Comparison of ENCODE assay signal across 19 cellular contexts in the genomic region with DNA sequence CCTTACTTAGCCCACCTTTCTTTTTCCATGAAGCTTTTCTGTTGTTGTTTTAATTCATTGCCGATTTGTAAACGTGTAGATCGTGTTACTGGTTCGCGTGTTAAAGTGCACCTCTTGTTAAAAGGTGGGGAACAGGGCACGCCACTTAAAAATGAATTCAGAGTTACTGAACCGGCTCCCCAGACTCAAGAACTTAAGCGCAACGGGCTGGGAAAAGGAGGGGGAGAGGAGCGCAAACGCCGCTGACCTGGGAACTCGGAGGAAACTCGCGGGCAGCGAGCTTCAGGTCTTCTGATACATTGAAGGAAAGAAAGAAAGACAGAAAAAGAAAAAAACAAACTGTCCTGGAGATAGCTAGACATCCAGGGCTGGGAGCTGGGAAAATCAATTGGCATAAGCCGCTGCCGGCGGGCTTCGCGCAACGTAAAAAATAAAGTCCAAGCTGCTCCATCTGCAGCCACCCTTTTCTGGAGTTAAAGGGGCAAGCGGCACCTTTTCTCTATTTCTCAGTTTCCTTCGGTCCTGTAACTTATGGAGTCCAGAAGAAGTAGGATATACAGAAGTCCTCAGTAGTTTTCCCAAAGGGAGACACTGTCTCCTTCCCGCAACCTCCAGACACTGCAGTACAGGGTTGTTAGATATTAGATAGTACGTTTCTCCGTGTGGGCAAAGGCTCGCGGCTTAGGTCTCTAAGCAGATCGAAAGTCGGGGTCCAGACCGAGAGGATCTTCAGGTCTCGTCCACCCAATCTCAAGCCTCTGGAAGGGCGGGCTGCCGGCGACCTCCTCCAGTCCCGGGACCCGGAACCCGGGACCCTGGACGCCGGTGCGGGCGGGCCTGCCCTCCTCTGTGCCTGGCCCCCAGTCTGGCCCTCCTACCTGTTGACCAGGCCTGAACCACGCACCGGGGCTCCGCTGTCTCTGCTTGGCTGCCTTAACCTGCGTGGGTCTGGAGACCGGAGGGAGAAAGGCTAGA. TPM values are rescaled to one million over a fixed set of nuclear protein-coding genes. Genes with fewer than 3 reads are reported as not detected.
A peak's percentile ranks its signal among the peaks of the same experiment; 100 is the strongest.
DNase-seq lines count a peak whose midpoint lies in the region; ATAC-seq, FAIRE-seq and TF ChIP-seq lines count a peak whose summit lies in the region.
"Had no signal": no experiment of that assay in that cellular context is flagged by ENCODE, and none has a peak within 500 bp of the region (broad histone marks: within the 10 kb centered on the region; RNA-seq: fewer than 3 reads in every experiment).

No MANE protein-coding gene starts in this region.

- H3K36me3 Mint-ChIP-seq in T-helper 1 cell treated with Interleukin-12 subunit alpha and Interleukin-12 subunit beta and Interleukin-4 antibody, amounts not matched to agents 30 μg/mL and 1 μg/mL, for 36 hours (ENCODE audit: low read depth): peaks cover 2% of the 10 kb centered on the region
- no peaks in the 10 kb centered on the region for H3K36me3 Mint-ChIP-seq in IgD-negative memory B cell
- no peaks in the 10 kb centered on the region for H3K36me3 Mint-ChIP-seq in osteocyte (ENCODE audit: unreplicated experiment)
- no peaks in the 10 kb centered on the region for H3K36me3 Mint-ChIP-seq in CD8-positive, alpha-beta T cell

- no peak overlapping the region for H3K14ac ChIP-seq in H1 (ENCODE audit: insufficient read length)

- no peak overlapping the region for H4K5ac ChIP-seq in H1 (ENCODE audit: insufficient read length, low read depth, low read length)

- 6% methylated on average over 47 of the region's 48 CpGs; no CpG with 5 or more reads in 1 of the 2 experiments for WGBS in H1 (ENCODE audit: extremely low coverage in 1 of 2, insufficient coverage in 1 of 2, insufficient read length in 1 of 2, insufficient replicate concordance in 2 of 2, low coverage in 1 of 2, low lambda C conversion rate in 2 of 2, missing lambda C conversion rate in 1 of 2), 2 experiments

- DNase-seq in T-helper 1 cell (no peak), H1 (ENCODE audit: low read depth in 1 of 2, low spot score in 2 of 2) (peak in 1 of 2 experiments; percentile 61), osteocyte (ENCODE audit: extremely low spot score, unreplicated experiment) (no peak), cerebellum (ENCODE audit: low spot score) (no peak)
- DNase-seq in CD8-positive, alpha-beta T cell: no peak
- DNase-seq: activated CD4-positive, alpha-beta T cell treated with anti-CD3 and anti-CD28 coated beads for 36 hours; IMR-90; mammary epithelial cell; NCI-H82; occipital lobe; RPMI8226; stimulated activated naive CD4-positive, alpha-beta T cell had no signal

- no peak for FAIRE-seq in H1 (lab: Jason Lieb, UNC)
- FAIRE-seq: urothelium cell line had no signal

- peak overlapping the region in 1 of 2 experiments; percentile 65; a peak in 1 of 4 replicates for H3K4me2 ChIP-seq in H1 (ENCODE audit: insufficient read depth in 1 of 2, low read depth in 2 of 2, low read length in 2 of 2)

- H3K4me1 ChIP-seq in H1 (replicated peaks in 1 of 4; ENCODE audit: control insufficient read depth in 3 of 4, insufficient read depth in 4 of 4, low read length in 3 of 4): peaks cover 14 to 36% (median 23%) of the 10 kb centered on the region in 4 experiments
- peaks cover 13% of the 10 kb centered on the region for H3K4me1 ChIP-seq in CD8-positive, alpha-beta T cell (ENCODE audit: insufficient read depth, low read length)

- POLR2A ChIA-PET in H1 (lab: Charles Lee; ENCODE audit: partially characterized antibody): interaction anchor here (1.0 to 1.4 kb wide), 6 partner anchors 10 to 17 kb away, joined by 3 to 5 read pairs (median 4); no protein-coding TSS in a partner anchor
- POLR2A ChIA-PET in CD8-positive, alpha-beta T cell (lab: Charles Lee): no interaction called here

- no peak for TF ChIP-seq RAD21 in H1 (IDR thresholded peaks at IDR 0.05 in 1 of 2, conservative IDR thresholded peaks at IDR 0.05 in 1 of 2; ENCODE audit: low read depth in 2 of 2, low read length in 2 of 2)

- no peak overlapping the region for H2BK12ac ChIP-seq in H1 (ENCODE audit: low read depth, low read length)

- no peak overlapping the region; the same call in 1 of the 2 replicates for H4K8ac ChIP-seq in H1 (ENCODE audit: extremely low read depth, insufficient read depth, low read length)

- H3K79me1 ChIP-seq in H1 (ENCODE audit: low read depth, low read length): no peaks in the 10 kb centered on the region; the same call in 1 of the 2 replicates

- no peak overlapping the region for H3K23ac ChIP-seq in H1 (ENCODE audit: insufficient read length)

- H3K56ac ChIP-seq in H1 (replicated peaks; ENCODE audit: insufficient read length, low read depth, low read length): no peak overlapping the region

- no peak overlapping the region for H2BK15ac ChIP-seq in H1 (ENCODE audit: low read length)

- H3K36me3 ChIP-seq in H1 (ENCODE audit: control insufficient read depth in 2 of 4, insufficient read depth in 4 of 4, low read length in 3 of 4): peaks cover 0 to 2% (median 0%) of the 10 kb centered on the region in 4 experiments; a peak in 1 of 8 replicates
- H3K36me3 ChIP-seq in CD8-positive, alpha-beta T cell (ENCODE audit: insufficient read depth, low read length): no peaks in the 10 kb centered on the region

- peak overlapping the region; percentile 39 for H3K27ac Mint-ChIP-seq in T-helper 1 cell treated with Interleukin-12 subunit alpha and Interleukin-12 subunit beta and Interleukin-4 antibody, amounts not matched to agents 30 μg/mL and 1 μg/mL, for 36 hours
- peak overlapping the region in 2 of 3 donors; percentile 46 to 53 for H3K27ac Mint-ChIP-seq in IgD-negative memory B cell
- H3K27ac Mint-ChIP-seq in osteocyte (ENCODE audit: unreplicated experiment): no peak overlapping the region
- no peak overlapping the region for H3K27ac Mint-ChIP-seq in CD8-positive, alpha-beta T cell
- H3K27ac Mint-ChIP-seq: activated CD4-positive, alpha-beta T cell treated with anti-CD3 and anti-CD28 coated beads for 36 hours had no signal

- H3K18ac ChIP-seq in H1 (ENCODE audit: extremely low read depth, low read length): no peak overlapping the region

- peaks cover 2% of the 10 kb centered on the region for H3K4me1 Mint-ChIP-seq in T-helper 1 cell treated with Interleukin-12 subunit alpha and Interleukin-12 subunit beta and Interleukin-4 antibody, amounts not matched to agents 30 μg/mL and 1 μg/mL, for 36 hours (ENCODE audit: low read depth)
- peaks cover 4 to 8% (median 6%) of the 10 kb centered on the region in 3 donors for H3K4me1 Mint-ChIP-seq in IgD-negative memory B cell
- H3K4me1 Mint-ChIP-seq in osteocyte (ENCODE audit: unreplicated experiment): peaks cover 33% of the 10 kb centered on the region
- H3K4me1 Mint-ChIP-seq in CD8-positive, alpha-beta T cell (ENCODE audit: low read depth): peaks cover 25% of the 10 kb centered on the region

- no peak overlapping the region for H2BK5ac ChIP-seq in H1 (ENCODE audit: low read depth, low read length)

- H2AK5ac ChIP-seq in H1 (ENCODE audit: low read depth, low read length): no peak overlapping the region

- intact Hi-C loops in CD8-positive, alpha-beta T cell (cut with DNase I, micrococcal nuclease): no loop called here

- no peak overlapping the region for H3K27ac ChIP-seq in H1 (ENCODE audit: low read depth, low read length)
- H3K27ac ChIP-seq in CD8-positive, alpha-beta T cell (ENCODE audit: low read depth, low read length): no peak overlapping the region
- H3K27ac ChIP-seq: skin epidermis had no signal

- no peak overlapping the region for H3K4me3 Mint-ChIP-seq in T-helper 1 cell treated with Interleukin-12 subunit alpha and Interleukin-12 subunit beta and Interleukin-4 antibody, amounts not matched to agents 30 μg/mL and 1 μg/mL, for 36 hours
- H3K4me3 Mint-ChIP-seq in IgD-negative memory B cell (peak overlapping the region in 1 of 4 donors; percentile 68), osteocyte (ENCODE audit: unreplicated experiment) (peak overlapping the region; percentile 14)
- H3K4me3 Mint-ChIP-seq in CD8-positive, alpha-beta T cell: no peak overlapping the region
- H3K4me3 Mint-ChIP-seq: activated CD4-positive, alpha-beta T cell treated with anti-CD3 and anti-CD28 coated beads for 36 hours had no signal

- peaks cover 72 to 95% (median 88%) of the 10 kb centered on the region in 4 experiments for H3K27me3 ChIP-seq in H1 (replicated peaks in 1 of 4; ENCODE audit: control insufficient read depth in 3 of 4, extremely low read depth in 1 of 4, insufficient read depth in 3 of 4, low read length in 3 of 4)
- H3K27me3 ChIP-seq in CD8-positive, alpha-beta T cell (ENCODE audit: insufficient read depth, low read length): peaks cover 40% of the 10 kb centered on the region

- no peak overlapping the region for H2BK20ac ChIP-seq in H1 (ENCODE audit: low read length)

- H4K91ac ChIP-seq in H1 (replicated peaks; ENCODE audit: insufficient read length, low read length): no peak overlapping the region

- H3K9me3 Mint-ChIP-seq in T-helper 1 cell treated with Interleukin-12 subunit alpha and Interleukin-12 subunit beta and Interleukin-4 antibody, amounts not matched to agents 30 μg/mL and 1 μg/mL, for 36 hours: no peaks in the 10 kb centered on the region
- H3K9me3 Mint-ChIP-seq in IgD-negative memory B cell: peaks cover 0 to 5% (median 0%) of the 10 kb centered on the region in 3 donors
- no peaks in the 10 kb centered on the region for H3K9me3 Mint-ChIP-seq in osteocyte (ENCODE audit: unreplicated experiment)
- no peaks in the 10 kb centered on the region for H3K9me3 Mint-ChIP-seq in CD8-positive, alpha-beta T cell

- ATAC-seq in CD8-positive, alpha-beta T cell: no peak
- ATAC-seq in HG03439 (IDR thresholded peaks at IDR 0.05; ENCODE audit: unreplicated experiment): no peak
- ATAC-seq: activated CD4-positive, alpha-beta T cell treated with anti-CD3 and anti-CD28 coated beads for 36 hours had no signal

- no peaks in the 10 kb centered on the region for H3K9me3 ChIP-seq in H1 (ENCODE audit: insufficient read depth in 2 of 2, low read depth in 1 of 2, low read length in 1 of 2)
- no peaks in the 10 kb centered on the region for H3K9me3 ChIP-seq in CD8-positive, alpha-beta T cell (ENCODE audit: low read length)

- no peak for TF ChIP-seq POLR2A in H1 (IDR thresholded peaks at IDR 0.05; ENCODE audit: control extremely low read depth in 1 of 2, low read depth in 2 of 2, low read length in 2 of 2)

- H3K9ac ChIP-seq in H1 (replicated peaks in 1 of 4; ENCODE audit: extremely low read depth in 1 of 4, low read depth in 3 of 4, low read length in 3 of 4): no peak overlapping the region

- H3K4ac ChIP-seq in H1 (replicated peaks; ENCODE audit: insufficient read length, low read depth, low read length): no peak overlapping the region

- H3K27me3 Mint-ChIP-seq in T-helper 1 cell treated with Interleukin-12 subunit alpha and Interleukin-12 subunit beta and Interleukin-4 antibody, amounts not matched to agents 30 μg/mL and 1 μg/mL, for 36 hours (ENCODE audit: low read depth): peaks cover 89% of the 10 kb centered on the region
- H3K27me3 Mint-ChIP-seq in IgD-negative memory B cell (peaks cover 73% of the 10 kb centered on the region), osteocyte (ENCODE audit: unreplicated experiment) (peaks cover 81% of the 10 kb centered on the region)
- H3K27me3 Mint-ChIP-seq in CD8-positive, alpha-beta T cell (ENCODE audit: low read depth): peaks cover 80% of the 10 kb centered on the region

- H3K79me2 ChIP-seq in H1 (ENCODE audit: control insufficient read depth in 1 of 2, insufficient read depth in 2 of 2, low read length in 2 of 2): no peaks in the 10 kb centered on the region

- TF ChIP-seq CTCF in H1 (IDR thresholded peaks at IDR 0.05; ENCODE audit: control extremely low read depth in 1 of 3, insufficient read depth in 1 of 3, low read depth in 1 of 3, low read length in 3 of 3) (no peak), osteocyte (IDR thresholded peaks at IDR 0.05) (no peak)
- no peak for TF ChIP-seq CTCF in CD8-positive, alpha-beta T cell (IDR thresholded peaks at IDR 0.05)

- H2AFZ ChIP-seq in H1 (ENCODE audit: low read length): no peak overlapping the region

- H4K20me1 ChIP-seq in H1 (replicated peaks in 1 of 2; ENCODE audit: control insufficient read depth in 1 of 2, insufficient read depth in 2 of 2, low read length in 2 of 2): peaks cover 9 to 40% of the 10 kb centered on the region in 2 experiments

- H3K23me2 ChIP-seq in H1 (ENCODE audit: low read depth, low read length): peaks cover 3% of the 10 kb centered on the region; the same call in 1 of the 2 replicates

- H3K4me3 ChIP-seq in H1 (ENCODE audit: extremely low read depth in 1 of 4, insufficient read depth in 2 of 4, low read depth in 3 of 4, low read length in 4 of 4): no peak overlapping the region
- H3K4me3 ChIP-seq in CD8-positive, alpha-beta T cell (ENCODE audit: low read depth, low read length): no peak overlapping the region
- H3K4me3 ChIP-seq: skin epidermis had no signal

- no peak for TF ChIP-seq EP300 in H1 (IDR thresholded peaks at IDR 0.05; ENCODE audit: borderline replicate concordance in 1 of 2, low read depth in 2 of 2, low read length in 2 of 2)

- H2BK120ac ChIP-seq in H1 (replicated peaks; ENCODE audit: low read depth, low read length): no peak overlapping the region

- CTCF ChIA-PET in H1 (lab: Charles Lee; ENCODE audit: partially characterized antibody): interaction anchor here (0.9 to 12.6 kb wide), 4 partner anchors 11 to 24 kb away, joined by 3 to 150 read pairs (median 6); partner anchors contain the start of gene DLX5
- CTCF ChIA-PET in CD8-positive, alpha-beta T cell (lab: Charles Lee): interaction anchor here (0.6 to 0.9 kb wide), 2 partner anchors 24 to 173 kb away, joined by 3 read pairs; no protein-coding TSS in a partner anchor

RNA-seq across cellular contexts. Expression of gene DLX6, which starts 1.8 kb away (rescaled TPM):
- not detected for polyA plus RNA-seq in IgD-negative memory B cell
- not detected in 2 replicates for total RNA-seq in H1 (2021; fragmentation: NEBNext Ultra II Directional; extraction: Animal tissue kit (Norgen Biotek cat#: 25700))
- polyA plus RNA-seq in H1 (2011; rRNA removed): not detected in 2 replicates
- polyA plus RNA-seq in H1 (2011; cell fraction: cytosol; rRNA removed): not detected
- not detected for polyA plus RNA-seq in H1 (2011; cell fraction: nucleus; rRNA removed)
- not detected in 4 replicates for polyA plus RNA-seq in H1 (2012, experiment 1 of 2)
- not detected for polyA plus RNA-seq in H1 (2012, experiment 2 of 2)
- 0.06 TPM for polyA plus RNA-seq in H1 (2013, experiment 1 of 2)
- not detected for polyA plus RNA-seq in H1 (2013, experiment 2 of 2)
- not detected in 2 replicates for polyA minus RNA-seq in H1 (2011; rRNA and poly(A)+ RNA removed)
- polyA minus RNA-seq in H1 (2011; cell fraction: cytosol; rRNA and poly(A)+ RNA removed): not detected
- polyA minus RNA-seq in H1 (2011; cell fraction: nucleus; rRNA and poly(A)+ RNA removed): not detected
- total RNA-seq in osteocyte: 0.94 and 1.5 TPM in 2 replicates
- not detected for total RNA-seq in cerebellum
- total RNA-seq in CD8-positive, alpha-beta T cell: not detected
- total RNA-seq: activated CD4-positive, alpha-beta T cell treated with anti-CD3 and anti-CD28 coated beads for 36 hours; fibroblast of villous mesenchyme; IMR-90; mammary epithelial cell; T-helper 1 cell treated with Interleukin-12 subunit alpha and Interleukin-12 subunit beta and Interleukin-4 antibody, amounts not matched to agents 30 ng/mL and 1 ng/mL, for 36 hours had no signal
- polyA plus RNA-seq: IMR-90, mammary epithelial cell had no signal

RNA-seq across cellular contexts. Expression of gene DLX5, which starts 21.1 kb away (rescaled TPM):
- polyA plus RNA-seq in IgD-negative memory B cell (not detected), H1 (2011; rRNA removed) (0.06 TPM in 1 of 2 replicates, not detected in the other)
- not detected in 2 replicates for total RNA-seq in H1 (2021; fragmentation: NEBNext Ultra II Directional; extraction: Animal tissue kit (Norgen Biotek cat#: 25700))
- polyA plus RNA-seq in H1 (2011; cell fraction: cytosol; rRNA removed): not detected
- 0.17 TPM for polyA plus RNA-seq in H1 (2011; cell fraction: nucleus; rRNA removed)
- polyA plus RNA-seq in H1 (2012, experiment 1 of 2): not detected in 4 replicates
- polyA plus RNA-seq in H1 (2012, experiment 2 of 2): not detected
- polyA plus RNA-seq in H1 (2013, experiment 1 of 2): not detected
- 0.06 TPM for polyA plus RNA-seq in H1 (2013, experiment 2 of 2)
- polyA minus RNA-seq in H1 (2011; rRNA and poly(A)+ RNA removed): 0.22 TPM in 1 of 2 replicates, not detected in the other
- not detected for polyA minus RNA-seq in H1 (2011; cell fraction: cytosol; rRNA and poly(A)+ RNA removed)
- 0.60 TPM for polyA minus RNA-seq in H1 (2011; cell fraction: nucleus; rRNA and poly(A)+ RNA removed)
- total RNA-seq in osteocyte (4.2 and 6.0 TPM in 2 replicates), cerebellum (not detected)
- not detected for total RNA-seq in CD8-positive, alpha-beta T cell
- total RNA-seq: activated CD4-positive, alpha-beta T cell treated with anti-CD3 and anti-CD28 coated beads for 36 hours; fibroblast of villous mesenchyme; IMR-90; T-helper 1 cell treated with Interleukin-12 subunit alpha and Interleukin-12 subunit beta and Interleukin-4 antibody, amounts not matched to agents 30 ng/mL and 1 ng/mL, for 36 hours had no signal
- polyA plus RNA-seq: IMR-90 had no signal

Comparison
In these comparisons a context has a peak if more than half of its experiments do, and no peak if none do; other contexts are left out.
1. H3K27ac Mint-ChIP-seq: peak in T-helper 1 cell treated with Interleukin-12 subunit alpha and Interleukin-12 subunit beta and Interleukin-4 antibody, amounts not matched to agents 30 μg/mL and 1 μg/mL, for 36 hours (single experiment) and IgD-negative memory B cell (2 of 3); none in osteocyte (single experiment) and CD8-positive, alpha-beta T cell (single experiment).